In genomic region chr12:46371718-46372130, GRCh38 we compare ENCODE assay signal across 8 cellular contexts. TPM values are rescaled to one million over a fixed set of nuclear protein-coding genes. Genes with fewer than 3 reads are reported as not detected.
A peak's percentile ranks its signal among the peaks of the same experiment; 100 is the strongest.
DNase-seq lines count a peak whose midpoint lies in the region; ATAC-seq and TF ChIP-seq lines count a peak whose summit lies in the region.

No MANE protein-coding gene starts in this region.

- ATAC-seq in HG02938 (IDR thresholded peaks at IDR 0.05; ENCODE audit: unreplicated experiment), result peak; percentile 7
- peak; percentile 7 to 15 for ATAC-seq in naive B cell (ENCODE audit: low read depth in 2 of 2)

- H3K36me3 Mint-ChIP-seq in naive B cell, result peaks cover 0 to 3% of the 10 kb centered on the region in 2 donors

- TF ChIP-seq POLR2A in esophagus squamous epithelium (IDR thresholded peaks at IDR 0.05) (no peak), thyroid gland (IDR thresholded peaks at IDR 0.05) (no peak)

- no peaks in the 10 kb centered on the region for H3K9me3 ChIP-seq in esophagus squamous epithelium
- H3K9me3 ChIP-seq in thyroid gland, result no peaks in the 10 kb centered on the region

- H3K4me1 ChIP-seq in esophagus squamous epithelium (peaks cover 23 to 52% (median 24%) of the 10 kb centered on the region in 3 donors), thyroid gland (peaks cover 22 to 32% of the 10 kb centered on the region in 2 donors)

- no peaks in the 10 kb centered on the region for H3K27me3 ChIP-seq in esophagus squamous epithelium
- H3K27me3 ChIP-seq in thyroid gland, result no peaks in the 10 kb centered on the region

- H3K27ac Mint-ChIP-seq in naive B cell, result peak overlapping the region; percentile 95 to 100 (median 97)

- H3K9me3 Mint-ChIP-seq in naive B cell, result no peaks in the 10 kb centered on the region

- TF ChIP-seq CTCF in esophagus squamous epithelium (IDR thresholded peaks at IDR 0.05) (no peak), thyroid gland (IDR thresholded peaks at IDR 0.05) (no peak)

- H3K27ac ChIP-seq in esophagus squamous epithelium (peak overlapping the region; percentile 98), thyroid gland (peak overlapping the region; percentile 93 to 96 (median 96))

- intact Hi-C loops in esophagus squamous epithelium (cut with DNase I), result no loop called here
- intact Hi-C loops in thyroid gland (cut with DNase I), result no loop called here

- H3K4me1 Mint-ChIP-seq in naive B cell, result peaks cover 43 to 54% (median 44%) of the 10 kb centered on the region in 3 donors

- 0 to 1% methylated on average over 22 to 26 of the region's 29 CpGs for WGBS in esophagus squamous epithelium, 2 donors
- WGBS in thyroid gland, 2 donors, result 0% methylated on average over 2 to 29 of the region's 29 CpGs

- H3K4me3 ChIP-seq in esophagus squamous epithelium (peak overlapping the region; percentile 86 to 99 (median 94)), thyroid gland (replicated peaks in 1 of 3) (peak overlapping the region; percentile 76 to 95 (median 90))

- no peaks in the 10 kb centered on the region for H3K27me3 Mint-ChIP-seq in naive B cell

- peaks cover 18 to 45% (median 24%) of the 10 kb centered on the region in 3 donors for H3K36me3 ChIP-seq in esophagus squamous epithelium
- H3K36me3 ChIP-seq in thyroid gland, result peaks cover 41 to 45% of the 10 kb centered on the region in 2 donors

- DNase-seq in activated T-cell treated with anti-CD3 and anti-CD28 coated beads for 24 hours (ENCODE audit: low read depth) (peak; percentile 42), activated T-cell treated with anti-CD3 and anti-CD28 coated beads for 4 hours (no peak), NCI-H460 (ENCODE audit: extremely low read depth, low read depth) (peak; percentile 73), esophagus squamous epithelium (lab: John Stamatoyannopoulos, UW) (peak; percentile 50), naive B cell (no peak), thyroid gland (peak; percentile 71 to 74)
- peak; percentile 59 for DNase-seq in activated CD8-positive, alpha-beta memory T cell treated with anti-CD3 and anti-CD28 coated beads, Interleukin-2, amount 50 U/mL, for 4 hours

- peak overlapping the region; percentile 93 to 99 (median 99) for H3K4me3 Mint-ChIP-seq in naive B cell

RNA-seq across cellular contexts. Expression of gene SLC38A2, which starts 0.8 kb away (rescaled TPM):
- 745 and 826 TPM in 2 replicates for total RNA-seq in NCI-H460 (2014; rRNA removed; shearing (Covaris generic))
- 432 and 698 TPM in 2 replicates for polyA plus RNA-seq in NCI-H460 (2014; cell fraction: nucleus; rRNA removed)
- total RNA-seq in esophagus squamous epithelium, result 100 to 1,000 TPM; 242 to 468 (median 286) TPM
- polyA plus RNA-seq in naive B cell (ENCODE audit: low read depth in 6 of 6), result 10 to 100 TPM; 48.8 to 96.3 (median 63.1) TPM
- 100 to 1,000 TPM; 210 to 460 (median 314) TPM for total RNA-seq in thyroid gland

Comparison
In these comparisons a context has a peak if more than half of its experiments do, and no peak if none do; other contexts are left out.
1. DNase-seq: peak in activated T-cell treated with anti-CD3 and anti-CD28 coated beads for 24 hours (single experiment), NCI-H460 (single experiment), activated CD8-positive, alpha-beta memory T cell treated with anti-CD3 and anti-CD28 coated beads, Interleukin-2, amount 50 U/mL, for 4 hours (single experiment), esophagus squamous epithelium (single experiment) and thyroid gland (2 of 2); none in activated T-cell treated with anti-CD3 and anti-CD28 coated beads for 4 hours (single experiment) and naive B cell (single experiment).